ENCODE assay signal across 33 cellular contexts in the genomic region with DNA sequence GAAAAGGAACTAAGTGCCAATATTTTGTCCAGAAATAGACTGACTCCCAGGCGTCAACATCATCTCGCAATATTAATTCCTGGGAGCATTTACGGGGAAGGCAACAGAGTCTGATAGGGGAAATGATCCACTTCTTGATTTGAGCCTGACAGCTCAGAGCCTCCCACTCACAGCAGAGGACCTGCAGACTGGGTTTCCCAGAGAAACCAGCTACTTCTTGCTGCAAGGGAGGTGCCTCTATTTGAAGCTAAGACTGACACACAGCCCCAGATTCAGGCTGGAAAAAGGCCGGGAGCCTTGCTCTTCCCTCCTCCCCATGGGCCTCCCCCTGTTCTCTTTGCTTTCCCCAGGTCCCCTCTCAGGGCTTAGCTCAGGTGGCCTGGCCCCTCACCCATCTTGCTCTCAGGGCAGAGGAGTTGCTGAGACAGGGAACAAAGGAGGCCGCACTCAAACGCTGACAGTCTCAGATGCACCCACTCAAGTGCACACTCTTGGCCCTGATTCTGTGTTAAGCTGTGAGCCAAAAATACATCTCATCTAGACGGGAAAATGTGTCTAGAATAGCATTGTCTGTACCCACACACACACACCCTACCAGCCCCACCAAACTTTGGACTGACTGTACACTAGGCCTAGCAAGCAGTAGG. TPM values are rescaled to one million over a fixed set of nuclear protein-coding genes. Genes with fewer than 3 reads are reported as not detected.
DNase-seq lines count a peak whose midpoint lies in the region; ATAC-seq and TF ChIP-seq lines count a peak whose summit lies in the region.
"Had no signal": no experiment of that assay in that cellular context is flagged by ENCODE, and none has a peak within 500 bp of the region (broad histone marks: within the 10 kb centered on the region; RNA-seq: fewer than 3 reads in every experiment).

No MANE protein-coding gene starts in this region.

- H3K27me3 ChIP-seq in thyroid gland = no peaks in the 10 kb centered on the region
- H3K27me3 ChIP-seq: vagina had no signal

- H3K36me3 ChIP-seq in thyroid gland = no peaks in the 10 kb centered on the region
- H3K36me3 ChIP-seq: thoracic aorta, vagina had no signal

- peaks cover 4% of the 10 kb centered on the region for H3K27me3 Mint-ChIP-seq in dendritic cell treated with granulocyte-macrophage colony-stimulating factor and Interleukin-4, amounts not matched to agents 40 ng/mL and 50 ng/mL, for 4 days
- peaks cover 9% of the 10 kb centered on the region for H3K27me3 Mint-ChIP-seq in nephron progenitor cell (ENCODE audit: low read depth, poor library complexity)
- H3K27me3 Mint-ChIP-seq: activated naive CD8-positive, alpha-beta T cell; activated T-cell treated with anti-CD3 and anti-CD28 coated beads, Interleukin-2, amount 50 U/mL, for 24 hours; B cell; stimulated activated naive CD8-positive, alpha-beta T cell treated with anti-CD3 and anti-CD28 coated beads, Interleukin-15, Interleukin-2, amounts not matched to agents 100 ng/mL and 50 ng/mL, for 24 hours had no signal

- no peak overlapping the region for H3K27ac ChIP-seq in thyroid gland
- H3K27ac ChIP-seq: A549, parathyroid adenoma, thoracic aorta, vagina had no signal

- H3K9me3 Mint-ChIP-seq in dendritic cell treated with granulocyte-macrophage colony-stimulating factor and Interleukin-4, amounts not matched to agents 40 ng/mL and 50 ng/mL, for 4 days = no peaks in the 10 kb centered on the region
- H3K9me3 Mint-ChIP-seq in nephron progenitor cell = no peaks in the 10 kb centered on the region
- H3K9me3 Mint-ChIP-seq: activated T-cell treated with anti-CD3 and anti-CD28 coated beads, Interleukin-2, amount 50 U/mL, for 24 hours; stimulated activated naive CD8-positive, alpha-beta T cell treated with anti-CD3 and anti-CD28 coated beads, Interleukin-15, Interleukin-2, amounts not matched to agents 100 ng/mL and 50 ng/mL, for 24 hours had no signal

- peaks cover 4 to 8% of the 10 kb centered on the region in 2 donors for H3K4me1 ChIP-seq in thyroid gland
- H3K4me1 ChIP-seq: A549, parathyroid adenoma had no signal

- H3K4me3 ChIP-seq in thyroid gland (replicated peaks in 1 of 3) = no peak overlapping the region
- H3K4me3 ChIP-seq: A549, thoracic aorta, vagina had no signal

- no peak overlapping the region for H3K4me3 Mint-ChIP-seq in dendritic cell treated with granulocyte-macrophage colony-stimulating factor and Interleukin-4, amounts not matched to agents 40 ng/mL and 50 ng/mL, for 4 days
- no peak overlapping the region for H3K4me3 Mint-ChIP-seq in nephron progenitor cell
- H3K4me3 Mint-ChIP-seq: activated naive CD8-positive, alpha-beta T cell; activated T-cell treated with anti-CD3 and anti-CD28 coated beads, Interleukin-2, amount 50 U/mL, for 24 hours; B cell; naive thymus-derived CD4-positive, alpha-beta T cell; stimulated activated naive CD8-positive, alpha-beta T cell treated with anti-CD3 and anti-CD28 coated beads, Interleukin-15, Interleukin-2, amounts not matched to agents 100 ng/mL and 50 ng/mL, for 24 hours had no signal

- peaks cover 37% of the 10 kb centered on the region for H3K4me1 Mint-ChIP-seq in dendritic cell treated with granulocyte-macrophage colony-stimulating factor and Interleukin-4, amounts not matched to agents 40 ng/mL and 50 ng/mL, for 4 days (ENCODE audit: low read depth)
- H3K4me1 Mint-ChIP-seq in nephron progenitor cell = peaks cover 30% of the 10 kb centered on the region
- H3K4me1 Mint-ChIP-seq: B cell; naive thymus-derived CD4-positive, alpha-beta T cell had no signal

- no peak for TF ChIP-seq CTCF in nephron progenitor cell (IDR thresholded peaks at IDR 0.05)
- no peak for TF ChIP-seq CTCF in thyroid gland (IDR thresholded peaks at IDR 0.05)

- H3K9me3 ChIP-seq in thyroid gland = no peaks in the 10 kb centered on the region
- H3K9me3 ChIP-seq: A549, SK-N-SH, thoracic aorta, vagina had no signal

- 48 to 50% methylated on average over 7 of the region's 7 CpGs for WGBS in thyroid gland, 2 donors

- peak overlapping the region; percentile 58 for H3K27ac Mint-ChIP-seq in dendritic cell treated with granulocyte-macrophage colony-stimulating factor and Interleukin-4, amounts not matched to agents 40 ng/mL and 50 ng/mL, for 4 days
- H3K27ac Mint-ChIP-seq in nephron progenitor cell = peak overlapping the region; percentile 27
- H3K27ac Mint-ChIP-seq: activated naive CD8-positive, alpha-beta T cell; activated T-cell treated with anti-CD3 and anti-CD28 coated beads, Interleukin-2, amount 50 U/mL, for 24 hours; B cell; naive thymus-derived CD4-positive, alpha-beta T cell; stimulated activated naive CD8-positive, alpha-beta T cell treated with anti-CD3 and anti-CD28 coated beads, Interleukin-15, Interleukin-2, amounts not matched to agents 100 ng/mL and 50 ng/mL, for 24 hours had no signal

- no peak for TF ChIP-seq POLR2A in thyroid gland (IDR thresholded peaks at IDR 0.05)

- no peaks in the 10 kb centered on the region for H3K36me3 Mint-ChIP-seq in dendritic cell treated with granulocyte-macrophage colony-stimulating factor and Interleukin-4, amounts not matched to agents 40 ng/mL and 50 ng/mL, for 4 days (ENCODE audit: low read depth)
- H3K36me3 Mint-ChIP-seq in nephron progenitor cell (ENCODE audit: low read depth) = no peaks in the 10 kb centered on the region
- H3K36me3 Mint-ChIP-seq: activated naive CD8-positive, alpha-beta T cell; naive thymus-derived CD4-positive, alpha-beta T cell had no signal

- ATAC-seq in Right ventricle myocardium inferior (peak; percentile 48), Right ventricle myocardium superior (ENCODE audit: poor library complexity) (no peak)
- ATAC-seq: naive thymus-derived CD4-positive, alpha-beta T cell had no signal

- intact Hi-C loops in Right ventricle myocardium inferior (cut with DNase I) (no loop called here), Right ventricle myocardium superior (cut with DNase I) (no loop called here), thyroid gland (cut with DNase I) (no loop called here)
- intact Hi-C loops in dendritic cell treated with granulocyte-macrophage colony-stimulating factor and Interleukin-4, amounts not matched to agents 40 ng/mL and 50 ng/mL, for 4 days (cut with micrococcal nuclease) = no loop called here

- DNase-seq in Right ventricle myocardium inferior (ENCODE audit: missing footprints) (no peak), Right ventricle myocardium superior (no peak), nephron progenitor cell (no peak), thyroid gland (peak; percentile 35 to 45), HuH-7 (ENCODE audit: low spot score) (no peak), NCI-H82 (lab: John Stamatoyannopoulos, UW) (no peak), DMS 273 treated with DMSO at 0.1 percent for 48 hours (lab: John Stamatoyannopoulos, UW) (no peak)
- DNase-seq: activated CD4-positive, alpha-beta T cell treated with anti-CD3 and anti-CD28 coated beads, Interleukin-2, amount 50 U/mL, for 1 hour; activated CD4-positive, CD25-positive, alpha-beta regulatory T cell; activated effector memory CD4-positive, alpha-beta T cell treated with anti-CD3 and anti-CD28 coated beads, Interleukin-2, amount 50 U/mL, for 16 hours; activated T-cell treated with anti-CD3 and anti-CD28 coated beads, Interleukin-2, amount 50 U/mL, for 24 hours; DMS153; effector memory CD4-positive, alpha-beta T cell; naive thymus-derived CD4-positive, alpha-beta T cell; NCI-H1694; NCI-H510A; NK-92 treated with Interleukin-12 subunit alpha and Interleukin-12 subunit beta, amount 100 ng/mL, for 24 hours; PC-3; SK-N-SH; stimulated activated CD8-positive, alpha-beta memory T cell treated with anti-CD3 and anti-CD28 coated beads, Interleukin-4, amount 100 ng/mL, for 48 hours had no signal

RNA-seq across cellular contexts. Expression of a gene that starts 49.8 kb away (rescaled TPM):
- total RNA-seq in Right ventricle myocardium inferior (0.41 TPM), Right ventricle myocardium superior (0.43 TPM), thyroid gland (under 1 TPM in 1 of 4 donors, not detected in 3; 0.11 TPM)
- total RNA-seq: B cell; G401; glomerular endothelial cell; HepG2; LHCN-M2; naive thymus-derived CD4-positive, alpha-beta T cell; PC-3; T-helper 1 cell treated with Interleukin-12 subunit alpha and Interleukin-12 subunit beta and Interleukin-4 antibody, amounts not matched to agents 30 ng/mL and 1 ng/mL, for 36 hours; vagina had no signal

Comparison
In these comparisons a context has a peak if more than half of its experiments do, and no peak if none do; other contexts are left out.
1. DNase-seq: peak in thyroid gland (2 of 2); none in Right ventricle myocardium inferior (single experiment), Right ventricle myocardium superior (single experiment), nephron progenitor cell (single experiment), HuH-7 (single experiment), NCI-H82 (single experiment) and DMS 273 treated with DMSO at 0.1 percent for 48 hours (single experiment).